In the genomic region with DNA sequence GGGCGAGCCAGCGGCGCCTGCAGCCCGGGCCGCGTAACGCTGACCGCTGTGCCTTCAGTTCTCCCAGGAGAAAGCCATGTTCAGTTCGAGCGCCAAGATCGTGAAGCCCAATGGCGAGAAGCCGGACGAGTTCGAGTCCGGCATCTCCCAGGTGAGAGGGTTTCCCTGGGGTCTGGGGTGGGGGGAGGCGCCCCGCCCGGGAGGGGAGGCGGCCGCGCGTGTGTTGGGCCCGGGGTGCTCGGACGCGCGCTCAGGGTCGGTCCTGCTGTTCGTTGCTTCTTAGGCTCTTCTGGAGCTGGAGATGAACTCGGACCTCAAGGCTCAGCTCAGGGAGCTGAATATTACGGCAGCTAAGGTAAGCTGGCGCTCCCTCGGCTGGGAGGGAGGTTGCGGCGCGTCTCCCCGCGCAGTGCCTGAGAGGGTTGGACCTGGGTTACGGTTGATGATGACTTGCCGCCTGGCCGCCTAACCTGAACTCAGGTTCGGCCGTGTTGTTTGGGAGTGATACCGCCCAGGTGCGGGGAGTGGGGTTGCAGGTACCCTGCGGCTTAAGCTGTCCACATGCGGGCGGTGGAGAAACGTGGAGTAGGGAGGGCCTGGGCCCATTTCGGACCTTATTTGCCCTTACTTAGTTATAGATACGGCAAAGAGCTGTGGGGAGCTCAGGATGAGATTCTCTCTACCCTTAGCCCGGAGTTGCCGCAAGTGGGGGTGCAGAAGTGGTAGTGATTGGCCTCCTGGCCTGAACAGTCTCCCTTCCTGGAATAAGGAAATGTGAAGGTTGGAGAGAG, we compare ENCODE assay signal across 1 cellular context.
TF ChIP-seq lines count a peak whose summit lies in the region.

No MANE protein-coding gene starts in this region.

TF ChIP-seq in IMR-90, 13 proteins besides CTCF, POLR2A, EP300 and RAD21:
- TF ChIP-seq SMC3 (IDR thresholded peaks at IDR 0.05; ENCODE audit: low read depth, low read length) = no peak
- no peak for TF ChIP-seq MAZ (IDR thresholded peaks at IDR 0.05; ENCODE audit: borderline replicate concordance, low read depth, low read length)
- no peak for TF ChIP-seq MAFK (IDR thresholded peaks at IDR 0.05; ENCODE audit: low read depth, low read length)
- no peak for TF ChIP-seq RCOR1 (IDR thresholded peaks at IDR 0.05; ENCODE audit: insufficient replicate concordance, low read length)
- no peak for TF ChIP-seq BHLHE40 (IDR thresholded peaks at IDR 0.05; ENCODE audit: low read depth, low read length)
- TF ChIP-seq USF2 (IDR thresholded peaks at IDR 0.05; ENCODE audit: low read depth, low read length) = no peak
- TF ChIP-seq RFX5 (IDR thresholded peaks at IDR 0.05; ENCODE audit: low read depth, low read length) = no peak
- no peak for TF ChIP-seq FOS (IDR thresholded peaks at IDR 0.05; ENCODE audit: low read depth, low read length)
- TF ChIP-seq, protein P1, sequence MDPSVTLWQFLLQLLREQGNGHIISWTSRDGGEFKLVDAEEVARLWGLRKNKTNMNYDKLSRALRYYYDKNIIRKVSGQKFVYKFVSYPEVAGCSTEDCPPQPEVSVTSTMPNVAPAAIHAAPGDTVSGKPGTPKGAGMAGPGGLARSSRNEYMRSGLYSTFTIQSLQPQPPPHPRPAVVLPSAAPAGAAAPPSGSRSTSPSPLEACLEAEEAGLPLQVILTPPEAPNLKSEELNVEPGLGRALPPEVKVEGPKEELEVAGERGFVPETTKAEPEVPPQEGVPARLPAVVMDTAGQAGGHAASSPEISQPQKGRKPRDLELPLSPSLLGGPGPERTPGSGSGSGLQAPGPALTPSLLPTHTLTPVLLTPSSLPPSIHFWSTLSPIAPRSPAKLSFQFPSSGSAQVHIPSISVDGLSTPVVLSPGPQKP (IDR thresholded peaks at IDR 0.05; ENCODE audit: borderline replicate concordance, low read depth, low read length) = no peak
- TF ChIP-seq CEBPB (IDR thresholded peaks at IDR 0.05; ENCODE audit: low read depth, low read length) = no peak
- no peak for TF ChIP-seq CHD1 (IDR thresholded peaks at IDR 0.05; ENCODE audit: low read depth, low read length)
- TF ChIP-seq MXI1 (IDR thresholded peaks at IDR 0.05; ENCODE audit: borderline replicate concordance, low read depth, low read length) = no peak; the same call in 1 of the 2 replicates
- no peak for TF ChIP-seq NFE2L2 (IDR thresholded peaks at IDR 0.05; ENCODE audit: low read depth, low read length)
TF ChIP-seq in IMR-90: peak in this region for 0.
